8 cellular contexts compared by ENCODE assay signal in genomic region chr15:38563723-38564519, GRCh38. TPM values are rescaled to one million over a fixed set of nuclear protein-coding genes. Genes with fewer than 3 reads are reported as not detected.
A peak's percentile ranks its signal among the peaks of the same experiment; 100 is the strongest.
DNase-seq lines count a peak whose midpoint lies in the region; ATAC-seq and TF ChIP-seq lines count a peak whose summit lies in the region.

No MANE protein-coding gene starts in this region.

- peak; percentile 93 for TF ChIP-seq CTCF in GM12864 (IDR thresholded peaks at IDR 0.05; ENCODE audit: low read depth, low read length, missing control alignments)
- peak; percentile 96 for TF ChIP-seq CTCF in LNCaP clone FGC (IDR thresholded peaks at IDR 0.05; ENCODE audit: control insufficient read depth, extremely low read depth, insufficient read depth)
- TF ChIP-seq CTCF in activated B cell treated with CpG ODN at 0.5 μM for 24 hours (IDR thresholded peaks at IDR 0.05) = no peak

- peak; percentile 78 for ATAC-seq in activated B cell treated with CpG ODN at 0.5 μM for 24 hours (ENCODE audit: low read depth)

- POLR2A ChIA-PET in activated B cell treated with CpG ODN at 0.5 μM for 24 hours (lab: Charles Lee) = interaction anchor here (0.5 to 4.7 kb wide), 24 partner anchors 12 to 1984 kb away, joined by 3 to 135 read pairs (median 4); partner anchors contain the start of genes CDIN1 and FAM98B

- no peak for DNase-seq in GM12864 (ENCODE audit: low read depth)
- DNase-seq in GOT3 (lab: John Stamatoyannopoulos, UW) = peak; percentile 21
- DNase-seq in LNCaP clone FGC (ENCODE audit: low read depth) = no peak
- DNase-seq in activated B cell treated with CpG ODN at 0.5 μM for 24 hours = peak; percentile 87
- DNase-seq in caudate nucleus (lab: John Stamatoyannopoulos, UW) = peak in 54 of 61 donors; percentile 9 to 75 (median 47)
- peak; percentile 73 for DNase-seq in kidney tubule cell (ENCODE audit: low spot score)
- DNase-seq in stimulated activated CD4-positive, alpha-beta T cell treated with anti-CD3 and anti-CD28 coated beads, Interleukin-1b, Interleukin-23, amount 100 ng/mL, for 48 hours = peak; percentile 88
- no peak for DNase-seq in NCI-H187 treated with DMSO at 0.1 percent for 48 hours (lab: John Stamatoyannopoulos, UW)

- intact Hi-C loops in activated B cell treated with CpG ODN at 0.5 μM for 24 hours (cut with micrococcal nuclease) = loop anchor here (1.0 to 5.0 kb wide), 10 partner anchors 23 to 312 kb away; partner anchors contain the start of genes FAM98B and SPRED1

- peak overlapping the region; percentile 88 for H3K27ac Mint-ChIP-seq in activated B cell treated with CpG ODN at 0.5 μM for 24 hours

- CTCF ChIA-PET in activated B cell treated with CpG ODN at 0.5 μM for 24 hours (lab: Charles Lee) = interaction anchor here (0.7 to 6.3 kb wide), 49 partner anchors 8 to 136 kb away, joined by 3 to 218 read pairs (median 5); partner anchors contain the start of gene FAM98B

- H3K27me3 Mint-ChIP-seq in activated B cell treated with CpG ODN at 0.5 μM for 24 hours = no peaks in the 10 kb centered on the region

- H3K4me3 Mint-ChIP-seq in activated B cell treated with CpG ODN at 0.5 μM for 24 hours = peak overlapping the region; percentile 90

- peaks cover 22% of the 10 kb centered on the region for H3K36me3 Mint-ChIP-seq in activated B cell treated with CpG ODN at 0.5 μM for 24 hours (ENCODE audit: low read depth)

- H3K9me3 Mint-ChIP-seq in activated B cell treated with CpG ODN at 0.5 μM for 24 hours = no peaks in the 10 kb centered on the region

- peaks cover 50% of the 10 kb centered on the region for H3K4me1 Mint-ChIP-seq in activated B cell treated with CpG ODN at 0.5 μM for 24 hours

- H3K4me3 ChIP-seq in GM12864 (ENCODE audit: low read depth, low read length) = peak overlapping the region; percentile 56
- H3K4me3 ChIP-seq in LNCaP clone FGC (ENCODE audit: low read depth, low read length) = peak overlapping the region; percentile 56

- peak overlapping the region; percentile 36 for H3K27ac ChIP-seq in caudate nucleus (ENCODE audit: low read depth, low read length)

RNA-seq across cellular contexts. Expression of gene RASGRP1, which starts 0.7 kb away (rescaled TPM):
- total RNA-seq in activated B cell treated with CpG ODN at 0.5 μM for 24 hours = 37.7 and 39.2 TPM in 2 replicates

Comparison
In these comparisons a context has a peak if more than half of its experiments do, and no peak if none do; other contexts are left out.
1. DNase-seq: peak in GOT3 (single experiment), activated B cell treated with CpG ODN at 0.5 μM for 24 hours (single experiment), caudate nucleus (54 of 61), kidney tubule cell (single experiment) and stimulated activated CD4-positive, alpha-beta T cell treated with anti-CD3 and anti-CD28 coated beads, Interleukin-1b, Interleukin-23, amount 100 ng/mL, for 48 hours (single experiment); none in GM12864 (single experiment), LNCaP clone FGC (single experiment) and NCI-H187 treated with DMSO at 0.1 percent for 48 hours (single experiment).